ENCODE assay signal across 10 cellular contexts in genomic region chr19:6482343-6482686, GRCh38. TPM values are rescaled to one million over a fixed set of nuclear protein-coding genes. Genes with fewer than 3 reads are reported as not detected.
A peak's percentile ranks its signal among the peaks of the same experiment; 100 is the strongest.
DNase-seq lines count a peak whose midpoint lies in the region; ATAC-seq, FAIRE-seq and TF ChIP-seq lines count a peak whose summit lies in the region.
"Had no signal": no experiment of that assay in that cellular context is flagged by ENCODE, and none has a peak within 500 bp of the region (broad histone marks: within the 10 kb centered on the region; RNA-seq: fewer than 3 reads in every experiment).

No MANE protein-coding gene starts in this region.

- FAIRE-seq in GM12878 (lab: Jason Lieb, UNC), result no peak

- no peaks in the 10 kb centered on the region for H3K27me3 ChIP-seq in GM12878 (replicated peaks in 1 of 2; ENCODE audit: control insufficient read depth in 2 of 2, insufficient read depth in 2 of 2, low read length in 1 of 2)

- no TSS peak for BruUV-seq in GM12878 (replicated peaks; lab: Mats Ljungman, UMichigan)

- peak overlapping the region; percentile 96 for H3K27ac Mint-ChIP-seq in activated T-cell treated with anti-CD3 and anti-CD28 coated beads, Interleukin-2, amount 50 U/mL, for 24 hours

- no peaks in the 10 kb centered on the region for H3K9me3 Mint-ChIP-seq in activated T-cell treated with anti-CD3 and anti-CD28 coated beads, Interleukin-2, amount 50 U/mL, for 24 hours

- TF ChIP-seq CTCF in GM12878 (IDR thresholded peaks at IDR 0.05 in 2 of 3, conservative IDR thresholded peaks at IDR 0.05 in 1 of 3; ENCODE audit: control insufficient read depth in 2 of 3, extremely low read depth in 1 of 3, insufficient read depth in 1 of 3, low read depth in 3 of 3, low read length in 3 of 3), result no peak

- in situ Hi-C loops in GM12878 (cut with MboI), result no loop called here

- H3K36me3 ChIP-seq in GM12878 (ENCODE audit: control insufficient read depth in 2 of 2, insufficient read depth in 2 of 2, low read length in 1 of 2), result no peaks in the 10 kb centered on the region; a peak in 1 of 4 replicates

- no peak for TF ChIP-seq RAD21 in GM12878 (IDR thresholded peaks at IDR 0.05; ENCODE audit: insufficient read depth, low read depth, low read length)

- CTCF ChIA-PET in GM12878 (lab: Yijun Ruan, JAX), result interaction anchor here (0.7 to 3.4 kb wide), 10 partner anchors 9 to 356 kb away, joined by 3 to 26 read pairs (median 6); partner anchors contain the start of genes ALKBH7, KHSRP and SLC25A23

- RAD21 ChIA-PET in GM12878 (lab: Charles Lee; ENCODE audit: unreplicated experiment), result interaction anchor here (1.4 to 2.4 kb wide), 5 partner anchors 8 to 142 kb away, joined by 3 to 18 read pairs (median 5); partner anchors contain the start of genes KHSRP and TUBB4A

- WGBS in GM12878 (ENCODE audit: insufficient coverage, insufficient replicate concordance, low lambda C conversion rate, missing lambda C conversion rate), result 89% methylated on average over 8 of the region's 8 CpGs

- no peaks in the 10 kb centered on the region; the same call in 2 of the 3 replicates for H3K9me3 ChIP-seq in GM12878 (replicated peaks; ENCODE audit: control insufficient read depth, insufficient read depth, low read length)

- peak overlapping the region; percentile 82 for H2AFZ ChIP-seq in GM12878 (ENCODE audit: control insufficient read depth, low read depth, low read length)
- H2AFZ ChIP-seq: parathyroid adenoma had no signal

- peaks cover 24% of the 10 kb centered on the region for H3K36me3 Mint-ChIP-seq in activated T-cell treated with anti-CD3 and anti-CD28 coated beads, Interleukin-2, amount 50 U/mL, for 24 hours (ENCODE audit: low read depth)

- no peak for TF ChIP-seq EP300 in GM12878 (IDR thresholded peaks at IDR 0.05; ENCODE audit: borderline replicate concordance in 1 of 2, control insufficient read depth in 1 of 2, low read depth in 2 of 2, low read length in 2 of 2)

- POLR2A ChIA-PET in GM12878 (lab: Charles Lee), result interaction anchor here (0.7 to 1.9 kb wide), 8 partner anchors 9 to 337 kb away, joined by 3 to 7 read pairs (median 4); partner anchors contain the start of genes ALKBH7 and VAV1

- H3K4me3 ChIP-seq in GM12878, result peak overlapping the region; percentile 69; the same call in 1 of the 2 replicates

- SMC1A ChIA-PET in GM12878 (lab: Charles Lee; ENCODE audit: uncharacterized antibody, unreplicated experiment), result interaction anchor here (1.2 to 2.1 kb wide), 4 partner anchors 10 to 36 kb away, joined by 3 to 5 read pairs (median 4); no protein-coding TSS in a partner anchor

- H3K4me2 ChIP-seq in GM12878 (ENCODE audit: control insufficient read depth, insufficient read depth), result peak overlapping the region; percentile 89

- peaks cover 10% of the 10 kb centered on the region for H3K4me1 ChIP-seq in GM12878 (ENCODE audit: control insufficient read depth, insufficient read depth, low read length)
- H3K4me1 ChIP-seq: parathyroid adenoma had no signal

- H3K27me3 Mint-ChIP-seq in activated T-cell treated with anti-CD3 and anti-CD28 coated beads, Interleukin-2, amount 50 U/mL, for 24 hours, result no peaks in the 10 kb centered on the region

- H4K20me1 ChIP-seq in GM12878 (ENCODE audit: control insufficient read depth, insufficient read depth), result no peaks in the 10 kb centered on the region

- no peak for ATAC-seq in GM12878

- H3K27ac ChIP-seq in GM12878 (ENCODE audit: control insufficient read depth, insufficient read depth) (peak overlapping the region; percentile 93), temporal lobe (ENCODE audit: low read depth, low read length) (peak overlapping the region; percentile 17)
- H3K27ac ChIP-seq: parathyroid adenoma had no signal

- DNase-seq in activated T-cell treated with anti-CD3 and anti-CD28 coated beads, Interleukin-2, amount 50 U/mL, for 24 hours, result no peak
- no peak for DNase-seq in activated T-cell treated with anti-CD3 and anti-CD28 coated beads, Interleukin-2, amount 50 U/mL, for 48 hours
- no peak for DNase-seq in GM12878 (ENCODE audit: low read depth, low spot score)
- no peak for DNase-seq in OCI-M1 (lab: John Stamatoyannopoulos, UW)
- DNase-seq in T-helper 9 cell, result no peak
- DNase-seq: NCI-H187 treated with DMSO at 0.1 percent for 48 hours had no signal

- peak overlapping the region; percentile 99 for H3K9ac ChIP-seq in GM12878 (ENCODE audit: control insufficient read depth, insufficient read depth, low read length)
- H3K9ac ChIP-seq: parathyroid adenoma had no signal

- peaks cover 31% of the 10 kb centered on the region for H3K4me1 Mint-ChIP-seq in activated T-cell treated with anti-CD3 and anti-CD28 coated beads, Interleukin-2, amount 50 U/mL, for 24 hours (ENCODE audit: low read depth)

- H3K79me2 ChIP-seq in GM12878 (ENCODE audit: control insufficient read depth, insufficient read depth, low read length), result peaks cover 16% of the 10 kb centered on the region
- H3K79me2 ChIP-seq: parathyroid adenoma had no signal

- peak overlapping the region; percentile 95 for H3K4me3 Mint-ChIP-seq in activated T-cell treated with anti-CD3 and anti-CD28 coated beads, Interleukin-2, amount 50 U/mL, for 24 hours

- TF ChIP-seq POLR2A in GM12878 (IDR thresholded peaks at IDR 0.05; ENCODE audit: low read depth, low read length), result no peak

- intact Hi-C loops in GM12878 (cut with micrococcal nuclease; ENCODE audit: unreplicated experiment), result loop anchor here (1.0 kb wide), 1 partner anchor 22 kb away; no protein-coding TSS in a partner anchor

RNA-seq across cellular contexts. Expression of gene DENND1C, which starts 0.7 kb away (rescaled TPM):
- 36.0 and 43.4 TPM in 2 replicates for total RNA-seq in GM12878 (2013; cell fraction: nucleolus; rRNA removed)
- total RNA-seq in GM12878 (2014; rRNA removed) (16.4 and 24.5 TPM in 2 replicates), GM12878 (2014; rRNA removed; fragmentation: Illumina TruSeq; extraction: Trizol) (10.9 and 11.5 TPM in 2 replicates), GM12878 (2021) (50.5 and 54.3 TPM in 2 replicates), temporal lobe (0.25 TPM)
- polyA plus RNA-seq in GM12878 (2011; ENCODE audit: low read depth), result 18.1 TPM
- polyA plus RNA-seq in GM12878 (2011; rRNA removed) (10.6 and 25.8 TPM in 2 replicates), GM12878 (2014; fragmentation: Illumina TruSeq; extraction: Trizol) (24.6 and 39.5 TPM in 2 replicates), GM12878 (2014; fragmentation: Nextera tagmentation; extraction: Ambion mirVana) (1 to 10 TPM; 2.4 to 2.8 TPM), GM12878 (2014; rRNA removed) (49.1 and 59.0 TPM in 2 replicates), GM12878 (2016; fragmentation: Nextera tagmentation; extraction: Ambion mirVana) (10 to 100 TPM; 45.8 to 45.9 TPM)
- polyA plus RNA-seq in GM12878 (2011; cell fraction: cytosol; rRNA removed), result 27.6 and 35.8 TPM in 2 replicates
- polyA plus RNA-seq in GM12878 (2011; cell fraction: nucleus; rRNA removed), result 98.7 and 103 TPM in 2 replicates
- polyA plus RNA-seq in GM12878 (2012), result 39.5 and 44.4 TPM in 2 replicates
- polyA minus RNA-seq in GM12878 (2011; rRNA and poly(A)+ RNA removed), result 8.0 and 18.8 TPM in 2 replicates
- polyA minus RNA-seq in GM12878 (2011; cell fraction: cytosol; rRNA and poly(A)+ RNA removed), result 11.4 and 12.4 TPM in 2 replicates
- 18.0 and 30.9 TPM in 2 replicates for polyA minus RNA-seq in GM12878 (2011; cell fraction: nucleus; rRNA and poly(A)+ RNA removed)
- total RNA-seq: dermis microvascular lymphatic vessel endothelial cell had no signal
- polyA plus RNA-seq: AG04450 had no signal

RNA-seq across cellular contexts. Expression of gene CRB3, which starts 18.2 kb away (rescaled TPM):
- total RNA-seq in GM12878 (2013; cell fraction: nucleolus; rRNA removed), result 0.58 and 0.73 TPM in 2 replicates
- total RNA-seq in GM12878 (2014; rRNA removed) (0.82 and 1.6 TPM in 2 replicates), GM12878 (2014; rRNA removed; fragmentation: Illumina TruSeq; extraction: Trizol) (0.18 TPM in 1 of 2 replicates, not detected in the other), GM12878 (2021) (0.43 and 1.4 TPM in 2 replicates), temporal lobe (0.25 TPM)
- 0.47 TPM for polyA plus RNA-seq in GM12878 (2011; ENCODE audit: low read depth)
- polyA plus RNA-seq in GM12878 (2011; rRNA removed) (0.56 and 0.98 TPM in 2 replicates), GM12878 (2014; fragmentation: Illumina TruSeq; extraction: Trizol) (0.41 TPM in 1 of 2 replicates, not detected in the other), GM12878 (2014; fragmentation: Nextera tagmentation; extraction: Ambion mirVana) (under 1 TPM in 1 of 2 experiments, not detected in 1; 0.11 TPM), GM12878 (2014; rRNA removed) (0.97 and 1.2 TPM in 2 replicates), GM12878 (2016; fragmentation: Nextera tagmentation; extraction: Ambion mirVana) (1 to 10 TPM; 1.1 to 1.9 TPM)
- polyA plus RNA-seq in GM12878 (2011; cell fraction: cytosol; rRNA removed), result 1.5 and 3.4 TPM in 2 replicates
- polyA plus RNA-seq in GM12878 (2011; cell fraction: nucleus; rRNA removed), result 4.0 and 5.0 TPM in 2 replicates
- 0.53 and 1.4 TPM in 2 replicates for polyA plus RNA-seq in GM12878 (2012)
- polyA minus RNA-seq in GM12878 (2011; rRNA and poly(A)+ RNA removed), result 0.37 and 1.4 TPM in 2 replicates
- 3.2 TPM in 1 of 2 replicates, not detected in the other for polyA minus RNA-seq in GM12878 (2011; cell fraction: cytosol; rRNA and poly(A)+ RNA removed)
- polyA minus RNA-seq in GM12878 (2011; cell fraction: nucleus; rRNA and poly(A)+ RNA removed), result 0.24 and 2.7 TPM in 2 replicates
- total RNA-seq: dermis microvascular lymphatic vessel endothelial cell had no signal
- polyA plus RNA-seq: AG04450 had no signal

RNA-seq across cellular contexts. Expression of gene TUBB4A, which starts 19.8 kb away (rescaled TPM):
- total RNA-seq in GM12878 (2013; cell fraction: nucleolus; rRNA removed), result 1.8 and 4.3 TPM in 2 replicates
- total RNA-seq in GM12878 (2014; rRNA removed), result 2.5 and 2.8 TPM in 2 replicates
- 1.3 and 1.4 TPM in 2 replicates for total RNA-seq in GM12878 (2014; rRNA removed; fragmentation: Illumina TruSeq; extraction: Trizol)
- 22.4 and 30.4 TPM in 2 replicates for total RNA-seq in GM12878 (2021)
- 1.4 TPM for polyA plus RNA-seq in GM12878 (2011; ENCODE audit: low read depth)
- 0.12 and 0.29 TPM in 2 replicates for polyA plus RNA-seq in GM12878 (2011; rRNA removed)
- 1.2 and 1.6 TPM in 2 replicates for polyA plus RNA-seq in GM12878 (2011; cell fraction: cytosol; rRNA removed)
- polyA plus RNA-seq in GM12878 (2011; cell fraction: nucleus; rRNA removed), result 1.1 and 2.1 TPM in 2 replicates
- 4.8 and 8.1 TPM in 2 replicates for polyA plus RNA-seq in GM12878 (2012)
- polyA plus RNA-seq in GM12878 (2014; fragmentation: Illumina TruSeq; extraction: Trizol), result 5.9 and 7.1 TPM in 2 replicates
- polyA plus RNA-seq in GM12878 (2014; fragmentation: Nextera tagmentation; extraction: Ambion mirVana), result under 1 TPM; 0.79 to 0.85 TPM
- polyA plus RNA-seq in GM12878 (2014; rRNA removed), result 5.1 and 7.5 TPM in 2 replicates
- 10 to 100 TPM; 12.1 to 20.0 TPM for polyA plus RNA-seq in GM12878 (2016; fragmentation: Nextera tagmentation; extraction: Ambion mirVana)
- polyA minus RNA-seq in GM12878 (2011; rRNA and poly(A)+ RNA removed), result 0.73 and 2.7 TPM in 2 replicates
- 3.4 and 8.4 TPM in 2 replicates for polyA minus RNA-seq in GM12878 (2011; cell fraction: cytosol; rRNA and poly(A)+ RNA removed)
- 1.1 and 2.9 TPM in 2 replicates for polyA minus RNA-seq in GM12878 (2011; cell fraction: nucleus; rRNA and poly(A)+ RNA removed)
- total RNA-seq in temporal lobe, result 116 TPM
- total RNA-seq: dermis microvascular lymphatic vessel endothelial cell had no signal
- polyA plus RNA-seq: AG04450 had no signal

RNA-seq across cellular contexts. Expression of gene SLC25A23, which starts 22.7 kb away (rescaled TPM):
- total RNA-seq in GM12878 (2013; cell fraction: nucleolus; rRNA removed), result 27.8 and 31.7 TPM in 2 replicates
- total RNA-seq in GM12878 (2014; rRNA removed), result 51.9 and 66.4 TPM in 2 replicates
- total RNA-seq in GM12878 (2014; rRNA removed; fragmentation: Illumina TruSeq; extraction: Trizol), result 35.4 and 36.2 TPM in 2 replicates
- total RNA-seq in GM12878 (2021), result 85.8 and 97.2 TPM in 2 replicates
- polyA plus RNA-seq in GM12878 (2011; ENCODE audit: low read depth), result 27.3 TPM
- polyA plus RNA-seq in GM12878 (2011; rRNA removed), result 16.6 and 25.6 TPM in 2 replicates
- polyA plus RNA-seq in GM12878 (2011; cell fraction: cytosol; rRNA removed), result 43.6 and 47.6 TPM in 2 replicates
- 42.9 and 54.9 TPM in 2 replicates for polyA plus RNA-seq in GM12878 (2011; cell fraction: nucleus; rRNA removed)
- 47.9 and 65.2 TPM in 2 replicates for polyA plus RNA-seq in GM12878 (2012)
- polyA plus RNA-seq in GM12878 (2014; fragmentation: Illumina TruSeq; extraction: Trizol), result 60.7 and 70.2 TPM in 2 replicates
- polyA plus RNA-seq in GM12878 (2014; fragmentation: Nextera tagmentation; extraction: Ambion mirVana), result 10 to 100 TPM; 10.2 to 13.6 TPM
- 79.5 and 83.1 TPM in 2 replicates for polyA plus RNA-seq in GM12878 (2014; rRNA removed)
- polyA plus RNA-seq in GM12878 (2016; fragmentation: Nextera tagmentation; extraction: Ambion mirVana), result 10 to 100 TPM; 42.7 to 57.4 TPM
- 25.0 and 39.9 TPM in 2 replicates for polyA minus RNA-seq in GM12878 (2011; rRNA and poly(A)+ RNA removed)
- polyA minus RNA-seq in GM12878 (2011; cell fraction: cytosol; rRNA and poly(A)+ RNA removed), result 29.4 and 41.7 TPM in 2 replicates
- 14.1 and 15.5 TPM in 2 replicates for polyA minus RNA-seq in GM12878 (2011; cell fraction: nucleus; rRNA and poly(A)+ RNA removed)
- total RNA-seq in temporal lobe, result 38.8 TPM

RNA-seq across cellular contexts. Expression of gene TNFSF9, which starts 48.5 kb away (rescaled TPM):
- 48.6 and 53.3 TPM in 2 replicates for total RNA-seq in GM12878 (2013; cell fraction: nucleolus; rRNA removed)
- total RNA-seq in GM12878 (2014; rRNA removed) (72.8 and 75.3 TPM in 2 replicates), GM12878 (2014; rRNA removed; fragmentation: Illumina TruSeq; extraction: Trizol) (20.9 and 22.7 TPM in 2 replicates), GM12878 (2021) (60.1 TPM in 2 replicates), temporal lobe (1.5 TPM)
- 20.3 TPM for polyA plus RNA-seq in GM12878 (2011; ENCODE audit: low read depth)
- polyA plus RNA-seq in GM12878 (2011; rRNA removed) (24.6 and 33.3 TPM in 2 replicates), GM12878 (2014; fragmentation: Illumina TruSeq; extraction: Trizol) (13.4 and 14.7 TPM in 2 replicates), GM12878 (2014; fragmentation: Nextera tagmentation; extraction: Ambion mirVana) (10 to 100 TPM in 1 of 2 experiments, 1 to 10 TPM in 1; 6.2 to 12.8 TPM), GM12878 (2014; rRNA removed) (46.8 and 48.0 TPM in 2 replicates), GM12878 (2016; fragmentation: Nextera tagmentation; extraction: Ambion mirVana) (10 to 100 TPM; 20.7 to 21.5 TPM)
- 31.1 and 35.9 TPM in 2 replicates for polyA plus RNA-seq in GM12878 (2011; cell fraction: cytosol; rRNA removed)
- polyA plus RNA-seq in GM12878 (2011; cell fraction: nucleus; rRNA removed), result 21.7 and 29.6 TPM in 2 replicates
- 41.9 and 76.9 TPM in 2 replicates for polyA plus RNA-seq in GM12878 (2012)
- 11.6 and 25.0 TPM in 2 replicates for polyA minus RNA-seq in GM12878 (2011; rRNA and poly(A)+ RNA removed)
- 19.6 and 29.1 TPM in 2 replicates for polyA minus RNA-seq in GM12878 (2011; cell fraction: cytosol; rRNA and poly(A)+ RNA removed)
- polyA minus RNA-seq in GM12878 (2011; cell fraction: nucleus; rRNA and poly(A)+ RNA removed), result 14.4 and 18.5 TPM in 2 replicates
